1 cellular context compared by ENCODE assay signal in genomic region chr1:207084701-207085180, GRCh38.
A peak's percentile ranks its signal among the peaks of the same experiment; 100 is the strongest.
TF ChIP-seq lines count a peak whose summit lies in the region.

No MANE protein-coding gene starts in this region.

TF ChIP-seq in HepG2, 621 proteins besides CTCF, POLR2A, EP300 and RAD21 (continues in another document):
- TF ChIP-seq ZNF34 (CRISPR knock-in tag; IDR thresholded peaks at IDR 0.05; ENCODE audit: borderline replicate concordance), result no peak
- TF ChIP-seq ZNF101 (CRISPR knock-in tag; IDR thresholded peaks at IDR 0.05; ENCODE audit: borderline replicate concordance, low read depth), result no peak
- no peak for TF ChIP-seq JUND (CRISPR knock-in tag; IDR thresholded peaks at IDR 0.05)
- no peak for TF ChIP-seq PRDM15 (CRISPR knock-in tag; IDR thresholded peaks at IDR 0.05)
- TF ChIP-seq ARID4A (CRISPR knock-in tag; IDR thresholded peaks at IDR 0.05; ENCODE audit: borderline replicate concordance), result no peak
- no peak for TF ChIP-seq ZFP91 (CRISPR knock-in tag; IDR thresholded peaks at IDR 0.05; ENCODE audit: borderline replicate concordance)
- TF ChIP-seq TRIM24 (CRISPR knock-in tag; IDR thresholded peaks at IDR 0.05), result no peak
- no peak for TF ChIP-seq SPEN (CRISPR knock-in tag; IDR thresholded peaks at IDR 0.05; ENCODE audit: low read depth)
- no peak for TF ChIP-seq KDM6A (CRISPR knock-in tag; IDR thresholded peaks at IDR 0.05; ENCODE audit: low read depth)
- no peak for TF ChIP-seq ZNF841 (CRISPR knock-in tag; IDR thresholded peaks at IDR 0.05; ENCODE audit: borderline replicate concordance)
- TF ChIP-seq GPN1 (CRISPR knock-in tag; IDR thresholded peaks at IDR 0.05; ENCODE audit: borderline replicate concordance), result no peak
- TF ChIP-seq ZBTB26 (CRISPR knock-in tag; IDR thresholded peaks at IDR 0.05; ENCODE audit: borderline replicate concordance), result no peak
- TF ChIP-seq LRRFIP1 (CRISPR knock-in tag; conservative IDR thresholded peaks at IDR 0.05), result no peak
- no peak for TF ChIP-seq ZMYM3 (CRISPR knock-in tag; IDR thresholded peaks at IDR 0.05)
- no peak for TF ChIP-seq SOX13 (IDR thresholded peaks at IDR 0.05)
- TF ChIP-seq SOX13 (CRISPR knock-in tag; conservative IDR thresholded peaks at IDR 0.05 in 1 of 2, IDR thresholded peaks at IDR 0.05 in 1 of 2), result no peak
- TF ChIP-seq ZNF678 (CRISPR knock-in tag; IDR thresholded peaks at IDR 0.05), result no peak
- no peak for TF ChIP-seq ARNT (IDR thresholded peaks at IDR 0.05)
- TF ChIP-seq CAMTA2 (CRISPR knock-in tag; IDR thresholded peaks at IDR 0.05; ENCODE audit: borderline replicate concordance), result no peak
- no peak for TF ChIP-seq ZNF639 (CRISPR knock-in tag; conservative IDR thresholded peaks at IDR 0.05)
- no peak for TF ChIP-seq PHF20 (CRISPR knock-in tag; IDR thresholded peaks at IDR 0.05)
- TF ChIP-seq SP140L (CRISPR knock-in tag; IDR thresholded peaks at IDR 0.05; ENCODE audit: borderline replicate concordance), result no peak
- no peak for TF ChIP-seq PLSCR1 (CRISPR knock-in tag; IDR thresholded peaks at IDR 0.05; ENCODE audit: borderline replicate concordance)
- no peak for TF ChIP-seq CEBPZ (IDR thresholded peaks at IDR 0.05; ENCODE audit: low read length)
- TF ChIP-seq SMAD3 (CRISPR knock-in tag; IDR thresholded peaks at IDR 0.05), result 0 out of 2 replicates have a peak, but pooled peaks have one; percentile 26
- TF ChIP-seq POGK (CRISPR knock-in tag; conservative IDR thresholded peaks at IDR 0.05), result no peak
- TF ChIP-seq HMGXB4 (CRISPR knock-in tag; IDR thresholded peaks at IDR 0.05; ENCODE audit: borderline replicate concordance in 1 of 2, low read depth in 1 of 2), result 0 out of 4 replicates have a peak, but pooled peaks of 1 of the 2 experiments have one; percentile 64
- no peak for TF ChIP-seq YY1 (IDR thresholded peaks at IDR 0.05; ENCODE audit: insufficient read depth, insufficient replicate concordance, low read depth, low read length)
- no peak for TF ChIP-seq TCF7L2 (IDR thresholded peaks at IDR 0.05; ENCODE audit: low read depth, low read length)
- no peak for TF ChIP-seq ZNF703 (CRISPR knock-in tag; IDR thresholded peaks at IDR 0.05; ENCODE audit: borderline replicate concordance)
- no peak for TF ChIP-seq DPF2 (CRISPR knock-in tag; IDR thresholded peaks at IDR 0.05; ENCODE audit: borderline replicate concordance, low read depth)
- no peak for TF ChIP-seq NCOA1 (CRISPR knock-in tag; IDR thresholded peaks at IDR 0.05)
- no peak for TF ChIP-seq ZNF615 (CRISPR knock-in tag; IDR thresholded peaks at IDR 0.05; ENCODE audit: borderline replicate concordance)
